ENCODE assay signal across 14 cellular contexts in the genomic region with DNA sequence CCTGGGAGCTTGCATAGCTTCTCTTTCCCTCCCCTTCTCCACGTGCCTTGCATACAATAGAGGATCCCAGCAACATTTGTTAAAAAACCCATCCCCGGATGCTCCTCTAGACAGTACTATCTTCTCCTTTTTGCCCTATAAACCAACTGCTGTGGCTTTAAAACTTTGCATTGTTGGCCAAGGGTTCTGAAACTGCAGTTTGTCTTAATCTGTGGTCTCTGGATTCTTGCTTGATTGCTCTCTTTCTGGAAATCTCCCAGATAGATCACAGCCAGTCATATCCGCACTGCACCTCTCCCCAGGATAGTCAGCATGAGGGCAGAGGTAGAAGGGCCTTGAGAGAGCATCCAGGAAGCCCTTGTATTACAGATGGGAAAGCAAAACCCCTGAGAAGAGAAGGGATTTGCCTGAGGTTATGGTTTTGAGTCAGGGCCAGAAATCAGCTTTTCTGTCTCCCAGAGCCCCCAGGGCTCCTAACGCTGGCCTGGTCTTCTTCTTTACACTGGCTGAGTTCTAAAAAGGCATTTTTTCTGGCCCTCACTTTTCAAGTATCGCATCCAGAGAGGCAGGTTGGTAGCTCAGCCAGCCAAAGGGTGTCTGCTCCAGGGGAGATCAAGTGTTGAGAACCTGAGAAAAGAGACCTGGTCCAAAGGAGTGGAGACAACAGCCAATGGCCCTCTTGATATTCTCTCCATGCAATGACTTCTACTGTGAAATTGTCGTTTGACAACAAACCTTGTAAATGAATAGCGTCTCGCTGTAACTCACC.
DNase-seq lines count a peak whose midpoint lies in the region; ATAC-seq, FAIRE-seq and TF ChIP-seq lines count a peak whose summit lies in the region.
"Had no signal": no experiment of that assay in that cellular context is flagged by ENCODE, and none has a peak within 500 bp of the region (broad histone marks: within the 10 kb centered on the region; RNA-seq: fewer than 3 reads in every experiment).

No MANE protein-coding gene starts in this region.

- FAIRE-seq in RCC 7860 (lab: Jason Lieb, UNC): peak; percentile 91
- FAIRE-seq: bronchial epithelial cell, endothelial cell of umbilical vein had no signal

- H3K36me3 ChIP-seq in fibroblast of lung (ENCODE audit: control insufficient read depth, insufficient read depth, low read length) (no peaks in the 10 kb centered on the region), ascending aorta (no peaks in the 10 kb centered on the region)

- intact Hi-C loops in left colon (cut with DNase I, micrococcal nuclease): no loop called here
- intact Hi-C loops in ascending aorta (cut with DNase I): no loop called here

- H3K79me2 ChIP-seq in fibroblast of lung (ENCODE audit: control insufficient read depth, insufficient read depth, low read length): no peaks in the 10 kb centered on the region

- H4K20me1 ChIP-seq in fibroblast of lung (ENCODE audit: control insufficient read depth, extremely low read depth, insufficient read depth, low read length): no peaks in the 10 kb centered on the region

- no peak overlapping the region for H3K4me2 ChIP-seq in fibroblast of lung (ENCODE audit: extremely low read depth, insufficient read depth, low read length)

- H3K9me3 ChIP-seq in fibroblast of lung (ENCODE audit: control insufficient read depth, insufficient read depth, low read depth, low read length) (no peaks in the 10 kb centered on the region), ascending aorta (no peaks in the 10 kb centered on the region)

- H3K27ac ChIP-seq in fibroblast of lung (ENCODE audit: insufficient read depth, low read length) (peak overlapping the region; percentile 66), ascending aorta (no peak overlapping the region)

- H2AFZ ChIP-seq in fibroblast of lung (ENCODE audit: low read length): no peak overlapping the region

- ATAC-seq in left colon: no peak
- ATAC-seq: CD8-positive, alpha-beta T cell; stimulated activated naive CD8-positive, alpha-beta T cell treated with anti-CD3 and anti-CD28 coated beads, Interleukin-15, amount 100 ng/mL, for 72 hours had no signal

- no peak for TF ChIP-seq CTCF in fibroblast of lung (conservative IDR thresholded peaks at IDR 0.05 in 1 of 2, IDR thresholded peaks at IDR 0.05 in 1 of 2; ENCODE audit: low read depth in 1 of 2, low read length in 2 of 2)
- TF ChIP-seq CTCF in ascending aorta (IDR thresholded peaks at IDR 0.05): no peak

- H3K4me3 ChIP-seq in fibroblast of lung (replicated peaks in 1 of 4; ENCODE audit: control extremely low read depth in 1 of 4, insufficient read depth in 1 of 4, low read depth in 3 of 4, low read length in 4 of 4): no peak overlapping the region
- H3K4me3 ChIP-seq in skeletal muscle cell (ENCODE audit: low read depth, low read length): no peak overlapping the region
- no peak overlapping the region for H3K4me3 ChIP-seq in ascending aorta

- peaks cover 37% of the 10 kb centered on the region for H3K4me1 ChIP-seq in fibroblast of lung (ENCODE audit: control insufficient read depth, extremely low read depth, insufficient read depth, low read length)
- peaks cover 7 to 13% of the 10 kb centered on the region in 2 donors for H3K4me1 ChIP-seq in ascending aorta

- H3K27me3 ChIP-seq in fibroblast of lung (ENCODE audit: control insufficient read depth, insufficient read depth, low read length) (no peaks in the 10 kb centered on the region), ascending aorta (no peaks in the 10 kb centered on the region)

- DNase-seq in EH (ENCODE audit: low read depth): peak; percentile 99
- DNase-seq in RCC 7860 (ENCODE audit: low spot score): peak; percentile 76
- DNase-seq in fibroblast of lung (ENCODE audit: low read depth in 2 of 2): peak; percentile 67 to 96
- DNase-seq in skeletal muscle cell (ENCODE audit: low read depth): peak; percentile 90
- DNase-seq in NCI-H1417 (lab: John Stamatoyannopoulos, UW): no peak
- no peak for DNase-seq in SW 1271 (lab: John Stamatoyannopoulos, UW)
- DNase-seq in left colon: no peak
- no peak for DNase-seq in ascending aorta (ENCODE audit: low spot score in 2 of 2)
- DNase-seq: activated CD4-positive, alpha-beta T cell treated with anti-CD3 and anti-CD28 coated beads, Interleukin-2, amount 10 ng/mL, durations not matched to agents 24 days and 14 days; CD8-positive, alpha-beta T cell; stimulated activated CD4-positive, alpha-beta T cell treated with anti-CD3 and anti-CD28 coated beads, Interleukin-4, amount 100 ng/mL, for 4 hours; stimulated activated naive CD8-positive, alpha-beta T cell treated with anti-CD3 and anti-CD28 coated beads, Interleukin-15, amount 100 ng/mL, for 72 hours had no signal

- H3K9ac ChIP-seq in fibroblast of lung (ENCODE audit: insufficient read depth, low read length): no peak overlapping the region

Comparison
In these comparisons a context has a peak if more than half of its experiments do, and no peak if none do; other contexts are left out.
1. DNase-seq: peak in EH (single experiment), RCC 7860 (single experiment), fibroblast of lung (2 of 2) and skeletal muscle cell (single experiment); none in NCI-H1417 (0 of 3), SW 1271 (0 of 2), left colon (0 of 2) and ascending aorta (0 of 2).